Comparison of ENCODE assay signal across 13 cellular contexts in the genomic region with DNA sequence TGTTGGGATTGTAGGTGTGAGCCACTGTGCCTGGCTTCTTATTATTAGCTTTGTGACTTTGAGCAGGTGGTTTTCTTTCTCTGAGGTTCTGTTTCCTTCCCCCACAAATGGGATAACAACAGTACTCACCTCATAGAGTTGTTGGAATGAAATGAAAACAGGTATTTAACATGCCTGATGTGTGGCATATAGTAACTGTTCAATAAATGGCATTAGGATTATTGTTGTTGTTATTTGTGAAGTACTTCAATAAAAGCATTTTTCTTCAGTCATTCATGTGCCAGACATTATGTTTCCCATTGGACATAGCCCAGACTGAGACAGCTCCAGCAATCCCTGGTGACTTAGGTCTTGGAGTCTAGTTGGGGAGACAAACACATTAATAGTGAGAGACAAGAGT. TPM values are rescaled to one million over a fixed set of nuclear protein-coding genes. Genes with fewer than 3 reads are reported as not detected.
DNase-seq lines count a peak whose midpoint lies in the region; ATAC-seq and TF ChIP-seq lines count a peak whose summit lies in the region.
"Had no signal": no experiment of that assay in that cellular context is flagged by ENCODE, and none has a peak within 500 bp of the region (broad histone marks: within the 10 kb centered on the region; RNA-seq: fewer than 3 reads in every experiment).

No MANE protein-coding gene starts in this region.

- H4K20me1 ChIP-seq in BLaER1 (peaks cover 56% of the 10 kb centered on the region), H9 (ENCODE audit: control insufficient read depth, insufficient read depth, insufficient read length) (no peaks in the 10 kb centered on the region)

- H3K36me3 Mint-ChIP-seq in H9 (ENCODE audit: insufficient read depth in 1 of 3, low read depth in 3 of 3) = peaks cover 0 to 3% (median 0%) of the 10 kb centered on the region in 3 experiments; a peak in 2 of 7 replicates
- no peaks in the 10 kb centered on the region for H3K36me3 Mint-ChIP-seq in activated naive CD8-positive, alpha-beta T cell
- H3K36me3 Mint-ChIP-seq in natural killer cell = peaks cover 5% of the 10 kb centered on the region

- H2AK5ac ChIP-seq in H9 (ENCODE audit: insufficient read length, low read length) = no peak overlapping the region

- H3K9me3 Mint-ChIP-seq in H9 = no peaks in the 10 kb centered on the region
- H3K9me3 Mint-ChIP-seq in activated naive CD8-positive, alpha-beta T cell (ENCODE audit: low read depth) = no peaks in the 10 kb centered on the region
- no peaks in the 10 kb centered on the region for H3K9me3 Mint-ChIP-seq in natural killer cell

- H2BK5ac ChIP-seq in H9 (ENCODE audit: insufficient read length, low read length) = no peak overlapping the region

- H3K9ac ChIP-seq in BLaER1 = peak overlapping the region; percentile 86; the same call in 1 of the 2 replicates
- no peak overlapping the region for H3K9ac ChIP-seq in H9 (ENCODE audit: extremely low read depth, insufficient read length, low read length)

- no peak overlapping the region for H4K8ac ChIP-seq in H9 (replicated peaks; ENCODE audit: insufficient read length, low read depth, low read length)

- no peak overlapping the region for H2BK120ac ChIP-seq in H9 (ENCODE audit: low read depth, low read length, poor library complexity, severe bottlenecking)

- H4K91ac ChIP-seq in H9 (ENCODE audit: insufficient read length, low read depth, low read length) = no peak overlapping the region

- in situ Hi-C loops in gastrocnemius medialis (cut with MboI; ENCODE audit: low sequenced_read_pairs in 4 of 4) (loop anchor here in 2 of 4 donors (10.0 to 25.0 kb wide), 2 partner anchors 82 to 215 kb away; a partner anchor contains a TSS), brain microvascular endothelial cell (cut with HindIII; ENCODE audit: low pct_ligation_motif_present, low sequenced_read_pairs) (no loop called here)

- H3K27me3 ChIP-seq in BLaER1 (peaks cover 32% of the 10 kb centered on the region), H9 (ENCODE audit: insufficient read depth, low read length) (no peaks in the 10 kb centered on the region), gastrocnemius medialis (peaks cover 14 to 20% (median 17%) of the 10 kb centered on the region in 3 donors), brain microvascular endothelial cell (replicated peaks) (peaks cover 19% of the 10 kb centered on the region)

- no peak overlapping the region for H2BK20ac ChIP-seq in H9 (ENCODE audit: low read depth, low read length, poor library complexity, severe bottlenecking)

- peak overlapping the region; percentile 95 for H3K4me3 ChIP-seq in BLaER1
- H3K4me3 ChIP-seq in gastrocnemius medialis = peak overlapping the region in 2 of 4 donors; percentile 82 to 96
- H3K4me3 ChIP-seq in brain microvascular endothelial cell (ENCODE audit: low read depth, low read length) = no peak overlapping the region

- H3K79me2 ChIP-seq in H9 (ENCODE audit: insufficient read depth, low read length) = peaks cover 5% of the 10 kb centered on the region; the same call in 1 of the 2 replicates

- no peak overlapping the region for H3T11ph ChIP-seq in H9 (ENCODE audit: low read length)

- H3K14ac ChIP-seq in H9 (ENCODE audit: insufficient read depth, low read length) = no peak overlapping the region

- intact Hi-C loops in natural killer cell (cut with micrococcal nuclease) = no loop called here
- intact Hi-C loops in gastrocnemius medialis (cut with DNase I; ENCODE audit: low total_unique reads) = loop anchor here (5.0 to 10.0 kb wide), 3 partner anchors 70 to 462 kb away; a partner anchor contains a TSS

- H3K4me1 Mint-ChIP-seq in H9 (peaks cover 25 to 32% of the 10 kb centered on the region in 2 experiments), natural killer cell (peaks cover 17 to 29% of the 10 kb centered on the region in 2 donors)
- H3K4me1 Mint-ChIP-seq in activated naive CD8-positive, alpha-beta T cell (ENCODE audit: low read depth) = peaks cover 22% of the 10 kb centered on the region

- H3K27me3 Mint-ChIP-seq in H9 (ENCODE audit: low read depth) (peaks cover 28% of the 10 kb centered on the region), natural killer cell (ENCODE audit: low read depth in 2 of 2) (peaks cover 11 to 12% of the 10 kb centered on the region in 2 donors)
- peaks cover 6% of the 10 kb centered on the region for H3K27me3 Mint-ChIP-seq in activated naive CD8-positive, alpha-beta T cell

- TF ChIP-seq CTCF in H9 (conservative IDR thresholded peaks at IDR 0.05) (no peak), natural killer cell (IDR thresholded peaks at IDR 0.05) (no peak), gastrocnemius medialis (IDR thresholded peaks at IDR 0.05 in 4 of 5, conservative IDR thresholded peaks at IDR 0.05 in 1 of 5) (no peak), brain microvascular endothelial cell (IDR thresholded peaks at IDR 0.05; ENCODE audit: low read depth, low read length, missing control alignments) (no peak)

- H3K27ac Mint-ChIP-seq in H9 (no peak overlapping the region), natural killer cell (no peak overlapping the region)
- H3K27ac Mint-ChIP-seq in activated naive CD8-positive, alpha-beta T cell = no peak overlapping the region

- H3K56ac ChIP-seq in H9 (ENCODE audit: insufficient read length, low read depth, low read length) = no peak overlapping the region

- H2BK15ac ChIP-seq in H9 (ENCODE audit: low read depth, low read length) = no peak overlapping the region; the same call in 1 of the 2 replicates

- H3K23me2 ChIP-seq in H9 (ENCODE audit: insufficient read length, low read depth, low read length, poor library complexity, severe bottlenecking) = peaks cover 19% of the 10 kb centered on the region

- no peak overlapping the region for H3K18ac ChIP-seq in H9 (ENCODE audit: insufficient read length, low read depth, low read length)

- DNase-seq in H9 (no peak), natural killer cell (no peak), NOMO-1 (lab: John Stamatoyannopoulos, UW; ENCODE audit: unreplicated experiment in 2 of 2) (no peak), gastrocnemius medialis (no peak), brain microvascular endothelial cell (no peak)
- DNase-seq: amygdala, DMS153 had no signal

- H3K4me2 ChIP-seq in BLaER1 (peak overlapping the region; percentile 99), H9 (ENCODE audit: insufficient read depth, insufficient read length, low read length) (peak overlapping the region; percentile 45)

- H3K4me3 Mint-ChIP-seq in H9 (peak overlapping the region; percentile 80 to 89), natural killer cell (peak overlapping the region; percentile 95)
- peak overlapping the region; percentile 90 for H3K4me3 Mint-ChIP-seq in activated naive CD8-positive, alpha-beta T cell

- H3K36me3 ChIP-seq in BLaER1 (peaks cover 3% of the 10 kb centered on the region; the same call in 1 of the 2 replicates), gastrocnemius medialis (no peaks in the 10 kb centered on the region), brain microvascular endothelial cell (replicated peaks) (no peaks in the 10 kb centered on the region)
- H3K36me3 ChIP-seq: suprapubic skin had no signal

- H3K27ac ChIP-seq in BLaER1 = no peak overlapping the region
- no peak overlapping the region for H3K27ac ChIP-seq in H9 (ENCODE audit: insufficient read length, low read depth, low read length)
- H3K27ac ChIP-seq in gastrocnemius medialis = no peak overlapping the region
- no peak overlapping the region for H3K27ac ChIP-seq in brain microvascular endothelial cell
- H3K27ac ChIP-seq: suprapubic skin had no signal

- H3K9me3 ChIP-seq in BLaER1 = no peaks in the 10 kb centered on the region
- H3K9me3 ChIP-seq in H9 (ENCODE audit: control insufficient read depth, low read depth, low read length) = no peaks in the 10 kb centered on the region
- no peaks in the 10 kb centered on the region for H3K9me3 ChIP-seq in gastrocnemius medialis
- H3K9me3 ChIP-seq: suprapubic skin had no signal

- ATAC-seq in natural killer cell (no peak), HG02642 (IDR thresholded peaks at IDR 0.05; ENCODE audit: poor library complexity, unreplicated experiment) (no peak), gastrocnemius medialis (no peak)
- ATAC-seq: activated CD4-positive, CD25-positive, alpha-beta regulatory T cell treated with anti-CD3 and anti-CD28 coated beads, Interleukin-2, amount 50 U/mL, for 24 hours; Panc1 had no signal

- H3K4me1 ChIP-seq in BLaER1 (peaks cover 33% of the 10 kb centered on the region), H9 (ENCODE audit: insufficient read depth, low read length) (no peaks in the 10 kb centered on the region; the same call in 1 of the 2 replicates), gastrocnemius medialis (peaks cover 30 to 33% of the 10 kb centered on the region in 2 donors)

- no peak overlapping the region for H2AFZ ChIP-seq in H9 (ENCODE audit: low read length)

- H2BK12ac ChIP-seq in H9 (ENCODE audit: insufficient read length, low read depth, low read length) = no peak overlapping the region

- H4K5ac ChIP-seq in H9 (ENCODE audit: insufficient read length, low read depth, low read length) = no peak overlapping the region

- peaks cover 11% of the 10 kb centered on the region for H3K79me1 ChIP-seq in H9 (ENCODE audit: insufficient read depth, low read depth, low read length, poor library complexity, severe bottlenecking)

- no peak overlapping the region for H3K23ac ChIP-seq in H9 (ENCODE audit: insufficient read length, low read depth, low read length)

- TF ChIP-seq POLR2A in gastrocnemius medialis (IDR thresholded peaks at IDR 0.05) = no peak

- H3K4ac ChIP-seq in H9 (ENCODE audit: low read depth, low read length) = no peak overlapping the region

RNA-seq across cellular contexts. Expression of a gene that starts 1.5 kb away (rescaled TPM):
- total RNA-seq in H9 (2021) = 28.4 and 28.8 TPM in 2 replicates
- total RNA-seq in natural killer cell = 10 to 100 TPM in 2 of 3 donors, 1 to 10 TPM in 1; 8.1 to 11.3 (median 10.5) TPM
- total RNA-seq in gastrocnemius medialis = 10 to 100 TPM in 3 of 4 donors, 1 to 10 TPM in 1; 7.3 to 12.3 (median 10.3) TPM

RNA-seq across cellular contexts. Expression of a gene that starts 13.9 kb away (rescaled TPM):
- total RNA-seq in H9 (2021) (2.8 and 4.5 TPM in 2 replicates), natural killer cell (not detected), gastrocnemius medialis (under 1 TPM in 1 of 4 donors, not detected in 3; 0.87 TPM)

RNA-seq across cellular contexts. Expression of a gene that starts 24.5 kb away (rescaled TPM):
- total RNA-seq in H9 (2021) (109 and 113 TPM in 2 replicates), natural killer cell (1 to 10 TPM; 6.1 to 8.9 (median 7.9) TPM), gastrocnemius medialis (10 to 100 TPM in 1 of 4 donors, 1 to 10 TPM in 3; 1.7 to 30.7 (median 5.1) TPM)

RNA-seq across cellular contexts. Expression of a gene that starts 25.0 kb away (rescaled TPM):
- total RNA-seq in H9 (2021) (2.9 and 3.2 TPM in 2 replicates), natural killer cell (not detected), gastrocnemius medialis (not detected)

RNA-seq across cellular contexts. Expression of a gene that starts 57.9 kb away (rescaled TPM):
- total RNA-seq in H9 (2021) = 54.0 and 56.0 TPM in 2 replicates
- total RNA-seq in natural killer cell = 100 to 1,000 TPM in 2 of 3 donors, 10 to 100 TPM in 1; 95.4 to 121 (median 108) TPM
- total RNA-seq in gastrocnemius medialis = 10 to 100 TPM; 15.2 to 52.2 (median 41.5) TPM
